Comparison of ENCODE assay signal across 20 cellular contexts in genomic region chr11:27420217-27420616, GRCh38. TPM values are rescaled to one million over a fixed set of nuclear protein-coding genes. Genes with fewer than 3 reads are reported as not detected.
DNase-seq lines count a peak whose midpoint lies in the region; ATAC-seq, FAIRE-seq and TF ChIP-seq lines count a peak whose summit lies in the region.
"Had no signal": no experiment of that assay in that cellular context is flagged by ENCODE, and none has a peak within 500 bp of the region (broad histone marks: within the 10 kb centered on the region; RNA-seq: fewer than 3 reads in every experiment).

No MANE protein-coding gene starts in this region.

- TF ChIP-seq EP300 in K562 (IDR thresholded peaks at IDR 0.05; ENCODE audit: low read length): no peak

- CTCF ChIA-PET in CD8-positive, alpha-beta memory T cell (lab: Charles Lee): no interaction called here
- CTCF ChIA-PET in K562 (lab: Yijun Ruan, JAX; ENCODE audit: low intra/inter-chr PET ratio): no interaction called here

- 2% methylated on average over 4 of the region's 4 CpGs for WGBS in K562 (ENCODE audit: insufficient coverage, low coverage, missing lambda C conversion rate)
- 84 to 89% (median 89%) methylated on average over 4 of the region's 4 CpGs for WGBS in small intestine, 3 donors

- TF ChIP-seq POLR2A in K562 (conservative IDR thresholded peaks at IDR 0.05): no peak

- no peaks in the 10 kb centered on the region for H3K9me1 ChIP-seq in K562 (ENCODE audit: control insufficient read depth, insufficient read depth, low read length)

- no peaks in the 10 kb centered on the region for H3K9me3 Mint-ChIP-seq in CD8-positive, alpha-beta memory T cell
- no peaks in the 10 kb centered on the region for H3K9me3 Mint-ChIP-seq in nephron
- H3K9me3 Mint-ChIP-seq: CD4-positive, alpha-beta T cell had no signal

- H3K79me2 ChIP-seq in K562 (ENCODE audit: control insufficient read depth, insufficient read depth, low read length): peaks cover 37% of the 10 kb centered on the region; the same call in 2 of the 3 replicates

- POLR2A ChIA-PET in CD8-positive, alpha-beta memory T cell (lab: Charles Lee): no interaction called here
- POLR2A ChIA-PET in K562 (lab: Yijun Ruan, JAX): interaction anchor here (1.0 to 1.9 kb wide), 11 partner anchors 8 to 207 kb away, joined by 3 to 11 read pairs (median 3); no protein-coding TSS in a partner anchor

- in situ Hi-C loops in K562 (cut with MboI): loop anchor here (5.0 kb wide), 1 partner anchor 48 kb away; no protein-coding TSS in a partner anchor

- no peak overlapping the region for H3K4me3 Mint-ChIP-seq in CD8-positive, alpha-beta memory T cell
- H3K4me3 Mint-ChIP-seq in nephron: no peak overlapping the region
- H3K4me3 Mint-ChIP-seq: B cell; CD4-positive, alpha-beta T cell had no signal

- peak overlapping the region in 1 of 2 experiments; percentile 44; a peak in 2 of 4 replicates for H3K9ac ChIP-seq in K562 (ENCODE audit: insufficient read depth in 1 of 2, low read depth in 2 of 2, low read length in 2 of 2)
- H3K9ac ChIP-seq: SK-N-SH had no signal

- TF ChIP-seq RAD21 in K562 (CRISPR knock-in tag; conservative IDR thresholded peaks at IDR 0.05 in 1 of 2, IDR thresholded peaks at IDR 0.05 in 1 of 2): no peak

- peak overlapping the region; percentile 27; the same call in 1 of the 2 replicates for H2AFZ ChIP-seq in K562 (ENCODE audit: low read depth, low read length)

- no peaks in the 10 kb centered on the region for H3K36me3 ChIP-seq in CD8-positive, alpha-beta memory T cell (ENCODE audit: insufficient read depth, low read length)
- H3K36me3 ChIP-seq in K562 (ENCODE audit: control insufficient read depth, insufficient read depth, low read length): no peaks in the 10 kb centered on the region
- H3K36me3 ChIP-seq in small intestine (ENCODE audit: control insufficient read depth in 2 of 2, insufficient read depth in 2 of 2, low read length in 2 of 2): no peaks in the 10 kb centered on the region

- intact Hi-C loops in K562 (cut with micrococcal nuclease): loop anchor here (1.0 to 2.0 kb wide), 3 partner anchors 27 to 53 kb away; partner anchors contain the start of gene LGR4

- TF ChIP-seq CTCF in K562 (IDR thresholded peaks at IDR 0.05 in 2 of 3, conservative IDR thresholded peaks at IDR 0.05 in 1 of 3; ENCODE audit: insufficient read depth in 2 of 3, low read depth in 1 of 3, low read length in 3 of 3) (no peak), nephron (IDR thresholded peaks at IDR 0.05; ENCODE audit: unreplicated experiment in 3 of 3) (no peak)

- no peak overlapping the region for H3K27ac Mint-ChIP-seq in CD8-positive, alpha-beta memory T cell
- peak overlapping the region; percentile 31 to 94 (median 47) for H3K27ac Mint-ChIP-seq in nephron
- H3K27ac Mint-ChIP-seq: B cell; CD4-positive, alpha-beta T cell had no signal

- H3K27me3 ChIP-seq in CD8-positive, alpha-beta memory T cell (ENCODE audit: insufficient read depth, low read length, poor library complexity, severe bottlenecking): no peaks in the 10 kb centered on the region
- no peaks in the 10 kb centered on the region for H3K27me3 ChIP-seq in K562 (ENCODE audit: control insufficient read depth in 2 of 2, insufficient read depth in 2 of 2, low read length in 2 of 2)
- no peaks in the 10 kb centered on the region for H3K27me3 ChIP-seq in small intestine (ENCODE audit: control insufficient read depth in 2 of 2, insufficient read depth in 2 of 2, low read length in 2 of 2)

- DNase-seq in CD8-positive, alpha-beta memory T cell: no peak
- DNase-seq in NCI-H69 (lab: John Stamatoyannopoulos, UW) (peak; percentile 45), K562 (ENCODE audit: extremely low read depth in 1 of 4, low spot score in 3 of 4) (peak; percentile 43 to 82 (median 52)), NCI-H345 treated with DMSO at 0.1 percent for 48 hours (lab: John Stamatoyannopoulos, UW; ENCODE audit: unreplicated experiment) (no peak), dedifferentiated amniotic fluid mesenchymal stem cell (ENCODE audit: extremely low spot score) (no peak), small intestine (no peak)
- DNase-seq: CD4-positive, alpha-beta T cell; IMR-90; NCI-H1048; NCI-H146; NCI-H2081 treated with DMSO at 0.1 percent for 48 hours; NCI-H2227 treated with DMSO at 0.1 percent for 48 hours; NCI-H526 treated with DMSO at 0.1 percent for 48 hours; Right ventricle myocardium superior; SK-N-SH had no signal

- no peaks in the 10 kb centered on the region for H3K4me1 Mint-ChIP-seq in CD8-positive, alpha-beta memory T cell
- peaks cover 54% of the 10 kb centered on the region for H3K4me1 Mint-ChIP-seq in nephron
- H3K4me1 Mint-ChIP-seq: B cell had no signal

- no peaks in the 10 kb centered on the region for H3K9me3 ChIP-seq in CD8-positive, alpha-beta memory T cell (ENCODE audit: low read length)
- H3K9me3 ChIP-seq in K562 (replicated peaks; ENCODE audit: control insufficient read depth, insufficient read depth, low read depth, low read length) (no peaks in the 10 kb centered on the region), small intestine (ENCODE audit: control insufficient read depth, low read depth) (no peaks in the 10 kb centered on the region)

- H3K36me3 Mint-ChIP-seq in CD8-positive, alpha-beta memory T cell: peaks cover 0 to 3% (median 0%) of the 10 kb centered on the region in 3 donors
- no peaks in the 10 kb centered on the region for H3K36me3 Mint-ChIP-seq in nephron (ENCODE audit: low read depth)

- BruUV-seq in K562 (replicated peaks; lab: Mats Ljungman, UMichigan): no TSS peak

- FAIRE-seq in K562 (lab: Jason Lieb, UNC) (peak; percentile 75), small intestine (lab: Jason Lieb, UNC) (no peak)
- FAIRE-seq: D721Med, H54 had no signal

- no peak overlapping the region for H3K4me3 ChIP-seq in CD8-positive, alpha-beta memory T cell (ENCODE audit: low read length)
- H3K4me3 ChIP-seq in K562 (no peak overlapping the region), small intestine (ENCODE audit: low read depth in 1 of 2, low read length in 2 of 2) (no peak overlapping the region)

- ATAC-seq in K562: peak; percentile 86
- ATAC-seq: Panc1 had no signal

- H3K4me2 ChIP-seq in K562 (ENCODE audit: insufficient read depth, low read length): peak overlapping the region; percentile 54
- H3K4me2 ChIP-seq: SK-N-SH had no signal

- peak overlapping the region; percentile 43 for H3K27ac ChIP-seq in CD8-positive, alpha-beta memory T cell (ENCODE audit: low read depth, low read length)
- H3K27ac ChIP-seq in K562 (ENCODE audit: extremely low read depth, low read depth, low read length): peak overlapping the region; percentile 76
- no peak overlapping the region for H3K27ac ChIP-seq in small intestine (ENCODE audit: low read depth in 1 of 2, low read length in 1 of 2)

- no peaks in the 10 kb centered on the region for H3K4me1 ChIP-seq in CD8-positive, alpha-beta memory T cell (ENCODE audit: insufficient read depth, low read length)
- H3K4me1 ChIP-seq in K562 (replicated peaks in 1 of 2; ENCODE audit: control insufficient read depth in 2 of 2, insufficient read depth in 2 of 2, low read length in 2 of 2) (peaks cover 6 to 53% of the 10 kb centered on the region in 2 experiments; a peak in 4 of 5 replicates), small intestine (ENCODE audit: control insufficient read depth in 2 of 2, insufficient read depth in 1 of 2, low read depth in 1 of 2, low read length in 1 of 2) (peaks cover under 1 to 5% of the 10 kb centered on the region in 2 donors)

- no peaks in the 10 kb centered on the region for H4K20me1 ChIP-seq in K562 (replicated peaks; ENCODE audit: control insufficient read depth, insufficient read depth, low read length)

- peaks cover 0 to 18% of the 10 kb centered on the region in 2 donors for H3K27me3 Mint-ChIP-seq in CD8-positive, alpha-beta memory T cell
- no peaks in the 10 kb centered on the region for H3K27me3 Mint-ChIP-seq in nephron (ENCODE audit: low read depth)
- H3K27me3 Mint-ChIP-seq: B cell had no signal

RNA-seq across cellular contexts. Expression of gene LGR4, which starts 52.4 kb away (rescaled TPM):
- under 1 TPM; 0.04 to 0.39 TPM for total RNA-seq in CD8-positive, alpha-beta memory T cell
- polyA plus RNA-seq in CD8-positive, alpha-beta memory T cell: 0.07 TPM
- 23.3 and 49.2 TPM in 2 replicates for total RNA-seq in K562 (2011; cell fraction: chromatin; rRNA removed; ENCODE audit: low replicate concordance)
- total RNA-seq in K562 (2011; cell fraction: nucleolus; rRNA removed): 11.5 and 15.8 TPM in 2 replicates
- total RNA-seq in K562 (2011; cell fraction: nucleoplasm; rRNA removed): 23.7 and 31.5 TPM in 2 replicates
- total RNA-seq in K562 (2014; rRNA removed): 3.1 and 3.8 TPM in 2 replicates
- total RNA-seq in K562 (2014; rRNA removed; fragmentation: Illumina TruSeq; extraction: Trizol): 6.4 and 7.3 TPM in 2 replicates
- 6.4 and 9.5 TPM in 2 replicates for total RNA-seq in K562 (2015; rRNA removed; fragmentation: Illumina TruSeq; extraction: Trizol)
- 4.7 and 5.8 TPM in 2 replicates for total RNA-seq in K562 (2021)
- 10.1 and 10.8 TPM in 2 replicates for polyA plus RNA-seq in K562 (2011; rRNA removed)
- polyA plus RNA-seq in K562 (2011; cell fraction: cytosol; rRNA removed): 2.8 and 5.6 TPM in 2 replicates
- polyA plus RNA-seq in K562 (2011; cell fraction: nucleus; rRNA removed): 12.8 and 22.2 TPM in 2 replicates
- polyA plus RNA-seq in K562 (2012): 3.6 and 4.1 TPM in 2 replicates
- 3.7 and 5.9 TPM in 2 replicates for polyA plus RNA-seq in K562 (2014; fragmentation: Illumina TruSeq; extraction: Trizol)
- polyA plus RNA-seq in K562 (2014; fragmentation: Nextera tagmentation; extraction: Ambion mirVana): 1 to 10 TPM in 1 of 2 experiments, under 1 TPM in 1; 0.94 to 1.7 TPM
- 2.5 and 3.7 TPM in 2 replicates for polyA plus RNA-seq in K562 (2014; rRNA removed)
- polyA minus RNA-seq in K562 (2011; rRNA and poly(A)+ RNA removed): 16.6 and 32.2 TPM in 2 replicates
- 7.6 and 8.6 TPM in 2 replicates for polyA minus RNA-seq in K562 (2011; cell fraction: cytosol; rRNA and poly(A)+ RNA removed)
- polyA minus RNA-seq in K562 (2011; cell fraction: nucleus; rRNA and poly(A)+ RNA removed): 18.0 and 44.5 TPM in 2 replicates
- polyA plus RNA-seq in small intestine: 10 to 100 TPM in 2 of 3 donors, 1 to 10 TPM in 1; 5.9 to 20.5 (median 10.1) TPM

RNA-seq across cellular contexts. Expression of gene CCDC34, which starts 57.2 kb away (rescaled TPM):
- 10 to 100 TPM; 22.4 to 23.0 TPM for total RNA-seq in CD8-positive, alpha-beta memory T cell
- polyA plus RNA-seq in CD8-positive, alpha-beta memory T cell: 2.3 TPM
- 2.5 and 6.3 TPM in 2 replicates for total RNA-seq in K562 (2011; cell fraction: chromatin; rRNA removed; ENCODE audit: low replicate concordance)
- 2.5 and 2.7 TPM in 2 replicates for total RNA-seq in K562 (2011; cell fraction: nucleolus; rRNA removed)
- total RNA-seq in K562 (2011; cell fraction: nucleoplasm; rRNA removed): 3.3 and 7.7 TPM in 2 replicates
- total RNA-seq in K562 (2014; rRNA removed) (13.8 and 16.5 TPM in 2 replicates), K562 (2014; rRNA removed; fragmentation: Illumina TruSeq; extraction: Trizol) (22.4 and 24.7 TPM in 2 replicates), K562 (2015; rRNA removed; fragmentation: Illumina TruSeq; extraction: Trizol) (32.6 and 34.7 TPM in 2 replicates), K562 (2021) (14.8 and 15.7 TPM in 2 replicates)
- polyA plus RNA-seq in K562 (2011; rRNA removed) (8.1 and 11.9 TPM in 2 replicates), K562 (2014; fragmentation: Illumina TruSeq; extraction: Trizol) (30.9 and 42.0 TPM in 2 replicates), K562 (2014; fragmentation: Nextera tagmentation; extraction: Ambion mirVana) (1 to 10 TPM; 6.2 to 6.6 TPM), K562 (2014; rRNA removed) (15.6 and 19.0 TPM in 2 replicates), small intestine (10 to 100 TPM in 1 of 3 donors, 1 to 10 TPM in 2; 6.2 to 17.6 (median 6.3) TPM)
- 5.8 and 7.1 TPM in 2 replicates for polyA plus RNA-seq in K562 (2011; cell fraction: cytosol; rRNA removed)
- 5.1 and 5.8 TPM in 2 replicates for polyA plus RNA-seq in K562 (2011; cell fraction: nucleus; rRNA removed)
- 16.1 and 24.0 TPM in 2 replicates for polyA plus RNA-seq in K562 (2012)
- polyA minus RNA-seq in K562 (2011; rRNA and poly(A)+ RNA removed): 5.4 and 7.6 TPM in 2 replicates
- polyA minus RNA-seq in K562 (2011; cell fraction: cytosol; rRNA and poly(A)+ RNA removed): 3.1 and 4.3 TPM in 2 replicates
- polyA minus RNA-seq in K562 (2011; cell fraction: nucleus; rRNA and poly(A)+ RNA removed): 4.7 and 5.2 TPM in 2 replicates

Comparison
In these comparisons a context has a peak if more than half of its experiments do, and no peak if none do; other contexts are left out.
1. DNase-seq: peak in NCI-H69 (single experiment) and K562 (4 of 4); none in CD8-positive, alpha-beta memory T cell (0 of 5), NCI-H345 treated with DMSO at 0.1 percent for 48 hours (single experiment), dedifferentiated amniotic fluid mesenchymal stem cell (single experiment) and small intestine (single experiment).
2. H3K27ac ChIP-seq: peak in CD8-positive, alpha-beta memory T cell (single experiment) and K562 (single experiment); none in small intestine (0 of 2).
3. H3K27ac Mint-ChIP-seq: peak in nephron (3 of 3); none in CD8-positive, alpha-beta memory T cell (0 of 8).